Comparison of ENCODE assay signal across 26 cellular contexts in the genomic region with DNA sequence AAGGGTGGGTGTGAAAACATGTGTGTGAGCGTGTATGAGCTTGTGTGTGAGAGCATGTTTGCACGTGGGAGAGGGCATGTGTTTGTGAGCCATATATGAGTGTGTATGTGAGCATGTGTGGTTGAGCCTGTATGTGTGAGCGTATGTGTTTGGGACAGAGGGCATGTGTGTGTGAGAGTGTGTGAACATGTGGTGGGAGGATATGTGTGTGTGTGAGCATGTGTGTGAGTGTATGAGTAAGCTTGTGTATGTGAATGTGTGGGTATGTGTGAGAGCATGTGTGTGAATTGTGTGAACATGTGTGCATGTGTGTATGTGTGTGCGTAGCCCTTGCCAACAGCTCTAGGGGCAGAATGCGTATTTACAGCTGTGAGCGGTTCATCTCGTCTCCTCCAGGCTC.
DNase-seq lines count a peak whose midpoint lies in the region; ATAC-seq, FAIRE-seq and TF ChIP-seq lines count a peak whose summit lies in the region.
"Had no signal": no experiment of that assay in that cellular context is flagged by ENCODE, and none has a peak within 500 bp of the region (broad histone marks: within the 10 kb centered on the region; RNA-seq: fewer than 3 reads in every experiment).

No MANE protein-coding gene starts in this region.

- intact Hi-C loops in sciatic nerve (cut with DNase I), result no loop called here

- no peak overlapping the region for H4K8ac ChIP-seq in trophoblast cell (ENCODE audit: low read depth, low read length)

- ATAC-seq in sciatic nerve, result no peak
- ATAC-seq: A549, HCT116 had no signal

- no peak overlapping the region for H4K12ac ChIP-seq in trophoblast cell (ENCODE audit: low read depth, low read length)

- H3K79me2 ChIP-seq in trophoblast cell (ENCODE audit: control insufficient read depth, insufficient read depth, low read length, poor library complexity) (no peaks in the 10 kb centered on the region), Karpas-422 (ENCODE audit: low read length) (no peaks in the 10 kb centered on the region)

- no CpG with 5 or more reads among the region's 7 CpGs for WGBS in trophoblast cell (ENCODE audit: extremely low coverage, insufficient coverage, insufficient read length)

- no peak overlapping the region for H2BK5ac ChIP-seq in trophoblast cell (ENCODE audit: low read depth, low read length, poor library complexity)

- H3K4ac ChIP-seq in trophoblast cell (ENCODE audit: low read depth, low read length), result no peak overlapping the region

- H3K36me3 ChIP-seq in HEK293 (ENCODE audit: control insufficient read depth in 2 of 2, insufficient read depth in 1 of 2, low read length in 2 of 2) (no peaks in the 10 kb centered on the region), bronchial epithelial cell (ENCODE audit: control insufficient read depth, insufficient read depth, low read length) (no peaks in the 10 kb centered on the region), trophoblast cell (ENCODE audit: control insufficient read depth in 1 of 2, insufficient read depth in 2 of 2, low read length in 2 of 2) (no peaks in the 10 kb centered on the region), Karpas-422 (ENCODE audit: insufficient read depth, low read length) (no peaks in the 10 kb centered on the region)
- H3K36me3 ChIP-seq: BE2C; BLaER1 treated with 17β-estradiol and CSF1 and Interleukin-3, amounts not matched to agents 10 nM and 100 nM had no signal

- H3K4me1 ChIP-seq in HEK293 (ENCODE audit: control insufficient read depth, insufficient read depth, low read length), result no peaks in the 10 kb centered on the region
- H3K4me1 ChIP-seq in trophoblast cell (ENCODE audit: control insufficient read depth in 1 of 2, insufficient read depth in 2 of 2, low read length in 2 of 2), result no peaks in the 10 kb centered on the region
- H3K4me1 ChIP-seq in Karpas-422 (ENCODE audit: low read length), result no peaks in the 10 kb centered on the region
- H3K4me1 ChIP-seq: A549, BE2C had no signal

- peak overlapping the region; percentile 18 for H3K23ac ChIP-seq in trophoblast cell (ENCODE audit: low read length)

- H3K27me3 ChIP-seq in bronchial epithelial cell (ENCODE audit: control insufficient read depth, insufficient read depth, low read length) (no peaks in the 10 kb centered on the region), trophoblast cell (ENCODE audit: insufficient read depth, low read length) (no peaks in the 10 kb centered on the region), Karpas-422 (ENCODE audit: low read length) (no peaks in the 10 kb centered on the region)
- H3K27me3 ChIP-seq: BE2C; BLaER1 treated with 17β-estradiol and CSF1 and Interleukin-3, amounts not matched to agents 10 nM and 100 nM had no signal

- no peaks in the 10 kb centered on the region for H4K20me1 ChIP-seq in Karpas-422 (ENCODE audit: insufficient read depth, low read depth, low read length)
- H4K20me1 ChIP-seq: BLaER1 treated with 17β-estradiol and CSF1 and Interleukin-3, amounts not matched to agents 10 nM and 100 nM had no signal

- H2BK12ac ChIP-seq in trophoblast cell (ENCODE audit: low read length), result no peak overlapping the region

- CTCF ChIA-PET in HEK293 (lab: Yijun Ruan, JAX), result no interaction called here

- H3K9ac ChIP-seq in trophoblast cell (ENCODE audit: low read length) (no peak overlapping the region), Karpas-422 (ENCODE audit: low read length) (no peak overlapping the region)
- H3K9ac ChIP-seq: BLaER1 treated with 17β-estradiol and CSF1 and Interleukin-3, amounts not matched to agents 10 nM and 100 nM; GM23248 had no signal

- FAIRE-seq in bronchial epithelial cell (lab: Jason Lieb, UNC), result peak; percentile 83
- FAIRE-seq: A549, D721Med, GM19239 had no signal

- H3K14ac ChIP-seq in trophoblast cell (ENCODE audit: low read length), result no peak overlapping the region

- H3K27ac ChIP-seq in HEK293 (ENCODE audit: extremely low read depth, low read depth, low read length) (no peak overlapping the region), trophoblast cell (ENCODE audit: low read depth, low read length) (no peak overlapping the region), Karpas-422 (ENCODE audit: low read length) (no peak overlapping the region)
- H3K27ac ChIP-seq: A549, GM23248 had no signal

- no peak overlapping the region for H3K4me2 ChIP-seq in trophoblast cell (ENCODE audit: low read length)
- H3K4me2 ChIP-seq in Karpas-422 (ENCODE audit: low read depth, low read length, poor library complexity, severe bottlenecking), result no peak overlapping the region
- H3K4me2 ChIP-seq: A549 had no signal

- POLR2A ChIA-PET in HEK293 (lab: Yijun Ruan, JAX), result no interaction called here

- no peak overlapping the region for H3K18ac ChIP-seq in trophoblast cell (ENCODE audit: low read length)

- H3K9me2 ChIP-seq in Karpas-422 (replicated peaks; ENCODE audit: insufficient read depth, low read length), result no peaks in the 10 kb centered on the region

- H3K9me3 ChIP-seq in HEK293 (ENCODE audit: control insufficient read depth, insufficient read depth, low read depth, low read length), result no peaks in the 10 kb centered on the region
- peaks cover 4% of the 10 kb centered on the region for H3K9me3 ChIP-seq in trophoblast cell (ENCODE audit: insufficient read depth, low read depth, low read length)
- no peaks in the 10 kb centered on the region for H3K9me3 ChIP-seq in Karpas-422 (ENCODE audit: low read length)
- H3K9me3 ChIP-seq: A549; BE2C; BLaER1 treated with 17β-estradiol and CSF1 and Interleukin-3, amounts not matched to agents 10 nM and 100 nM had no signal

- no peak overlapping the region for H2AFZ ChIP-seq in trophoblast cell (ENCODE audit: insufficient read depth, low read length, poor library complexity)
- H2AFZ ChIP-seq in Karpas-422 (ENCODE audit: low read length), result no peak overlapping the region
- H2AFZ ChIP-seq: GM23248 had no signal

- DNase-seq in GM12865 (ENCODE audit: low read depth) (peak; percentile 1), bronchial epithelial cell (ENCODE audit: low read depth) (no peak), trophoblast cell (no peak), kidney glomerular epithelial cell (lab: John Stamatoyannopoulos, UW) (no peak), Karpas-422 (no peak), sciatic nerve (ENCODE audit: low spot score) (no peak), dermis blood vessel endothelial cell (no peak)
- DNase-seq: 8988T; ACHN; AML-193; BE2C; CD4-positive, alpha-beta T cell; CD8-positive, alpha-beta memory T cell; DMS 273 treated with DMSO at 0.1 percent for 48 hours; DMS79; EL; GDM1; GM23248; H9; HFFc6 had no signal

- H2AK5ac ChIP-seq in trophoblast cell (ENCODE audit: low read length), result no peak overlapping the region

- no peak overlapping the region for H2BK120ac ChIP-seq in trophoblast cell (ENCODE audit: insufficient read depth, low read length, poor library complexity)

- TF ChIP-seq CTCF in GM12865 (IDR thresholded peaks at IDR 0.05; ENCODE audit: insufficient read depth, low read depth, low read length, missing control alignments) (no peak), HEK293 (tag by site-specific recombination; IDR thresholded peaks at IDR 0.05) (no peak), bronchial epithelial cell (IDR thresholded peaks at IDR 0.05; ENCODE audit: insufficient read depth, low read length, severe bottlenecking) (no peak)

- H4K91ac ChIP-seq in trophoblast cell (ENCODE audit: low read depth, low read length), result no peak overlapping the region

- H3K4me3 ChIP-seq in GM12865 (ENCODE audit: low read depth, low read length), result no peak overlapping the region
- no peak overlapping the region for H3K4me3 ChIP-seq in HEK293 (ENCODE audit: low read depth, low read length)
- no peak overlapping the region for H3K4me3 ChIP-seq in bronchial epithelial cell (ENCODE audit: low read depth, low read length)
- H3K4me3 ChIP-seq in trophoblast cell (ENCODE audit: low read depth, low read length), result peak overlapping the region; percentile 3
- H3K4me3 ChIP-seq in Karpas-422 (ENCODE audit: low read length), result no peak overlapping the region
- H3K4me3 ChIP-seq: A549; BLaER1 treated with 17β-estradiol and CSF1 and Interleukin-3, amounts not matched to agents 10 nM and 100 nM; GM23248 had no signal

- no peaks in the 10 kb centered on the region for H3K79me1 ChIP-seq in trophoblast cell (ENCODE audit: low read length)

TF ChIP-seq in HEK293, 187 proteins besides CTCF, POLR2A, EP300 and RAD21:
- TF ChIP-seq WT1 (tag by site-specific recombination; IDR thresholded peaks at IDR 0.05) (no peak), ZNF791 (tag by site-specific recombination; IDR thresholded peaks at IDR 0.05) (peak; percentile 23; the same call in 1 of the 2 replicates), SALL2 (tag by site-specific recombination; IDR thresholded peaks at IDR 0.05; ENCODE audit: borderline replicate concordance) (no peak), ZNF133 (tag by site-specific recombination; IDR thresholded peaks at IDR 0.05) (no peak)
